In genomic region chr10:6086375-6087233, GRCh38 we compare ENCODE assay signal across 8 cellular contexts. TPM values are rescaled to one million over a fixed set of nuclear protein-coding genes. Genes with fewer than 3 reads are reported as not detected.
DNase-seq lines count a peak whose midpoint lies in the region; ATAC-seq and TF ChIP-seq lines count a peak whose summit lies in the region.

No MANE protein-coding gene starts in this region.

- peaks cover 5% of the 10 kb centered on the region for H3K27me3 Mint-ChIP-seq in IgD-negative memory B cell
- no peaks in the 10 kb centered on the region for H3K27me3 Mint-ChIP-seq in natural killer cell treated with Interleukin-12 subunit alpha and Interleukin-12 subunit beta and Interleukin-15 and Interleukin-18, amount 100 ng/mL, for 72 hours

- H4K20me1 ChIP-seq in BLaER1 treated with 17β-estradiol and CSF1 and Interleukin-3, amounts not matched to agents 10 nM and 100 nM, result peaks cover 22 to 27% (median 26%) of the 10 kb centered on the region in 11 experiments; a peak in 21 of 22 replicates
- peaks cover 2% of the 10 kb centered on the region for H4K20me1 ChIP-seq in fibroblast of lung (ENCODE audit: control insufficient read depth, extremely low read depth, insufficient read depth, low read length)

- peaks cover 0 to 5% (median 0%) of the 10 kb centered on the region in 11 experiments; a peak in 1 of 22 replicates for H3K36me3 ChIP-seq in BLaER1 treated with 17β-estradiol and CSF1 and Interleukin-3, amounts not matched to agents 10 nM and 100 nM
- no peaks in the 10 kb centered on the region for H3K36me3 ChIP-seq in fibroblast of lung (ENCODE audit: control insufficient read depth, insufficient read depth, low read length)

- H3K4me1 Mint-ChIP-seq in IgD-negative memory B cell, result peaks cover 32 to 50% (median 40%) of the 10 kb centered on the region in 3 donors
- H3K4me1 Mint-ChIP-seq in natural killer cell treated with Interleukin-12 subunit alpha and Interleukin-12 subunit beta and Interleukin-15 and Interleukin-18, amount 100 ng/mL, for 72 hours (ENCODE audit: low read depth in 2 of 2), result peaks cover 61 to 77% of the 10 kb centered on the region in 2 donors
- H3K4me1 Mint-ChIP-seq in stimulated activated effector memory CD8-positive, alpha-beta T cell treated with anti-CD3 and anti-CD28 coated beads, Interleukin-12 subunit alpha, Interleukin-12 subunit beta, amount 100 ng/mL, for 72 hours, result peaks cover 82% of the 10 kb centered on the region

- no peaks in the 10 kb centered on the region for H3K9me3 Mint-ChIP-seq in IgD-negative memory B cell
- H3K9me3 Mint-ChIP-seq in natural killer cell treated with Interleukin-12 subunit alpha and Interleukin-12 subunit beta and Interleukin-15 and Interleukin-18, amount 100 ng/mL, for 72 hours, result no peaks in the 10 kb centered on the region
- H3K9me3 Mint-ChIP-seq in stimulated activated effector memory CD8-positive, alpha-beta T cell treated with anti-CD3 and anti-CD28 coated beads, Interleukin-12 subunit alpha, Interleukin-12 subunit beta, amount 100 ng/mL, for 72 hours, result no peaks in the 10 kb centered on the region

- H3K27ac Mint-ChIP-seq in IgD-negative memory B cell, result peak overlapping the region; percentile 76 to 97 (median 88)
- H3K27ac Mint-ChIP-seq in natural killer cell treated with Interleukin-12 subunit alpha and Interleukin-12 subunit beta and Interleukin-15 and Interleukin-18, amount 100 ng/mL, for 72 hours, result peak overlapping the region; percentile 65 to 78
- peak overlapping the region; percentile 74 for H3K27ac Mint-ChIP-seq in stimulated activated effector memory CD8-positive, alpha-beta T cell treated with anti-CD3 and anti-CD28 coated beads, Interleukin-12 subunit alpha, Interleukin-12 subunit beta, amount 100 ng/mL, for 72 hours

- H3K4me2 ChIP-seq in BLaER1 treated with 17β-estradiol and CSF1 and Interleukin-3, amounts not matched to agents 10 nM and 100 nM, result peak overlapping the region; percentile 20 to 67 (median 40); a peak in 21 of 22 replicates
- H3K4me2 ChIP-seq in fibroblast of lung (ENCODE audit: extremely low read depth, insufficient read depth, low read length), result peak overlapping the region; percentile 81

- no peak overlapping the region for H3K4me3 ChIP-seq in BLaER1 treated with 17β-estradiol and CSF1 and Interleukin-3, amounts not matched to agents 10 nM and 100 nM
- peak overlapping the region in 2 of 4 experiments; percentile 15 to 19 for H3K4me3 ChIP-seq in fibroblast of lung (replicated peaks in 1 of 4; ENCODE audit: control extremely low read depth in 1 of 4, insufficient read depth in 1 of 4, low read depth in 3 of 4, low read length in 4 of 4)

- H2AFZ ChIP-seq in fibroblast of lung (ENCODE audit: low read length), result peak overlapping the region; percentile 50

- H3K4me1 ChIP-seq in BLaER1 treated with 17β-estradiol and CSF1 and Interleukin-3, amounts not matched to agents 10 nM and 100 nM, result peaks cover 35 to 53% (median 43%) of the 10 kb centered on the region in 10 experiments
- H3K4me1 ChIP-seq in fibroblast of lung (ENCODE audit: control insufficient read depth, extremely low read depth, insufficient read depth, low read length), result peaks cover 6% of the 10 kb centered on the region

- DNase-seq in activated T-helper 1 cell treated with Interleukin-2 at 50 U/mL for 16 hours (ENCODE audit: low read depth), result peak; percentile 78
- DNase-seq in fibroblast of lung (ENCODE audit: low read depth in 2 of 2), result peak; percentile 75 to 93
- DNase-seq in natural killer cell treated with Interleukin-12 subunit alpha and Interleukin-12 subunit beta and Interleukin-15 and Interleukin-18, amount 100 ng/mL, for 72 hours (ENCODE audit: low spot score), result peak; percentile 91
- peak; percentile 78 to 89 for DNase-seq in stimulated activated effector memory CD8-positive, alpha-beta T cell treated with anti-CD3 and anti-CD28 coated beads, Interleukin-12 subunit alpha, Interleukin-12 subunit beta, amount 100 ng/mL, for 72 hours (ENCODE audit: low spot score in 2 of 2)

- H3K9me3 ChIP-seq in BLaER1 treated with 17β-estradiol and CSF1 and Interleukin-3, amounts not matched to agents 10 nM and 100 nM (replicated peaks in 1 of 11), result peaks cover 0 to 10% (median 4%) of the 10 kb centered on the region in 11 experiments; a peak in 7 of 22 replicates
- no peaks in the 10 kb centered on the region for H3K9me3 ChIP-seq in fibroblast of lung (ENCODE audit: control insufficient read depth, insufficient read depth, low read depth, low read length)

- H3K36me3 Mint-ChIP-seq in IgD-negative memory B cell, result no peaks in the 10 kb centered on the region
- peaks cover 10% of the 10 kb centered on the region for H3K36me3 Mint-ChIP-seq in natural killer cell treated with Interleukin-12 subunit alpha and Interleukin-12 subunit beta and Interleukin-15 and Interleukin-18, amount 100 ng/mL, for 72 hours
- peaks cover 42% of the 10 kb centered on the region for H3K36me3 Mint-ChIP-seq in stimulated activated effector memory CD8-positive, alpha-beta T cell treated with anti-CD3 and anti-CD28 coated beads, Interleukin-12 subunit alpha, Interleukin-12 subunit beta, amount 100 ng/mL, for 72 hours

- peak overlapping the region in 1 of 11 experiments; percentile 9; a peak in 1 of 22 replicates for H3K27ac ChIP-seq in BLaER1 treated with 17β-estradiol and CSF1 and Interleukin-3, amounts not matched to agents 10 nM and 100 nM
- H3K27ac ChIP-seq in fibroblast of lung (ENCODE audit: insufficient read depth, low read length), result no peak overlapping the region

- H3K27me3 ChIP-seq in BLaER1 treated with 17β-estradiol and CSF1 and Interleukin-3, amounts not matched to agents 10 nM and 100 nM, result no peaks in the 10 kb centered on the region
- peaks cover 10% of the 10 kb centered on the region for H3K27me3 ChIP-seq in fibroblast of lung (ENCODE audit: control insufficient read depth, insufficient read depth, low read length)

- no peak overlapping the region for H3K9ac ChIP-seq in BLaER1 treated with 17β-estradiol and CSF1 and Interleukin-3, amounts not matched to agents 10 nM and 100 nM
- no peak overlapping the region for H3K9ac ChIP-seq in fibroblast of lung (ENCODE audit: insufficient read depth, low read length)

- peak overlapping the region; percentile 21 to 90 (median 80) for H3K4me3 Mint-ChIP-seq in IgD-negative memory B cell
- peak overlapping the region; percentile 81 for H3K4me3 Mint-ChIP-seq in natural killer cell treated with Interleukin-12 subunit alpha and Interleukin-12 subunit beta and Interleukin-15 and Interleukin-18, amount 100 ng/mL, for 72 hours
- peak overlapping the region; percentile 71 for H3K4me3 Mint-ChIP-seq in stimulated activated effector memory CD8-positive, alpha-beta T cell treated with anti-CD3 and anti-CD28 coated beads, Interleukin-12 subunit alpha, Interleukin-12 subunit beta, amount 100 ng/mL, for 72 hours

- H3K79me2 ChIP-seq in fibroblast of lung (ENCODE audit: control insufficient read depth, insufficient read depth, low read length), result peaks cover 27% of the 10 kb centered on the region

- TF ChIP-seq CTCF in fibroblast of lung (conservative IDR thresholded peaks at IDR 0.05 in 1 of 2, IDR thresholded peaks at IDR 0.05 in 1 of 2; ENCODE audit: low read depth in 1 of 2, low read length in 2 of 2), result peak; percentile 87 to 97

- ATAC-seq in GM19452 (IDR thresholded peaks at IDR 0.05; ENCODE audit: unreplicated experiment), result peak; percentile 43
- peak; percentile 48 to 62 for ATAC-seq in natural killer cell treated with Interleukin-12 subunit alpha and Interleukin-12 subunit beta and Interleukin-15 and Interleukin-18, amount 100 ng/mL, for 72 hours
- ATAC-seq in stimulated activated effector memory CD8-positive, alpha-beta T cell treated with anti-CD3 and anti-CD28 coated beads, Interleukin-12 subunit alpha, Interleukin-12 subunit beta, amount 100 ng/mL, for 72 hours, result peak; percentile 56

TF ChIP-seq in PFSK-1, 5 proteins besides CTCF, POLR2A, EP300 and RAD21 (continues in another document):
- peak; percentile 100 for TF ChIP-seq FOXP2 (optimal IDR thresholded peaks at IDR 0.05; ENCODE audit: borderline replicate concordance, extremely low read depth, extremely low read length, insufficient read depth)

RNA-seq across cellular contexts. Expression of gene RBM17, which starts 2.2 kb away (rescaled TPM):
- 118 TPM for polyA plus RNA-seq in IgD-negative memory B cell
- 126 TPM for polyA plus RNA-seq in PFSK-1 (2012; ENCODE audit: insufficient read length, low read depth)
- total RNA-seq in fibroblast of lung, result 46.1 and 56.8 TPM in 2 replicates
- polyA plus RNA-seq in fibroblast of lung, result 28.9 and 32.5 TPM in 2 replicates
- polyA plus RNA-seq in fibroblast of lung (2012), result 67.0 and 78.2 TPM in 2 replicates
- 11.5 and 20.2 TPM in 2 replicates for polyA minus RNA-seq in fibroblast of lung (ENCODE audit: low replicate concordance)
- 100 to 1,000 TPM; 195 to 294 TPM for total RNA-seq in natural killer cell treated with Interleukin-12 subunit alpha and Interleukin-12 subunit beta and Interleukin-15 and Interleukin-18, amount 100 ng/mL, for 72 hours

RNA-seq across cellular contexts. Expression of gene IL2RA, which starts 24.4 kb away (rescaled TPM):
- 27.2 TPM for polyA plus RNA-seq in IgD-negative memory B cell
- polyA plus RNA-seq in PFSK-1 (2012; ENCODE audit: insufficient read length, low read depth), result not detected
- not detected in 2 replicates for total RNA-seq in fibroblast of lung
- polyA plus RNA-seq in fibroblast of lung, result not detected in 2 replicates
- not detected in 2 replicates for polyA plus RNA-seq in fibroblast of lung (2012)
- polyA minus RNA-seq in fibroblast of lung (ENCODE audit: low replicate concordance), result not detected in 2 replicates
- total RNA-seq in natural killer cell treated with Interleukin-12 subunit alpha and Interleukin-12 subunit beta and Interleukin-15 and Interleukin-18, amount 100 ng/mL, for 72 hours, result 1,000 to 10,000 TPM; 1,064 to 1,187 TPM

Comparison
In these comparisons a context has a peak if more than half of its experiments do, and no peak if none do; other contexts are left out.
1. RNA of gene IL2RA, which starts 24.4 kb away (total RNA-seq): 1,064 to 1,187 TPM in natural killer cell treated with Interleukin-12 subunit alpha and Interleukin-12 subunit beta and Interleukin-15 and Interleukin-18, amount 100 ng/mL, for 72 hours; not detected in fibroblast of lung; every median in the first group is over 1,000 times any median in the second.
2. Peak in every context shown above with its lines, with median percentiles within 50 percentile points of each other: ATAC-seq, H3K27ac Mint-ChIP-seq, H3K4me3 Mint-ChIP-seq and DNase-seq.